Comparison of ENCODE assay signal across 12 cellular contexts in the genomic region with DNA sequence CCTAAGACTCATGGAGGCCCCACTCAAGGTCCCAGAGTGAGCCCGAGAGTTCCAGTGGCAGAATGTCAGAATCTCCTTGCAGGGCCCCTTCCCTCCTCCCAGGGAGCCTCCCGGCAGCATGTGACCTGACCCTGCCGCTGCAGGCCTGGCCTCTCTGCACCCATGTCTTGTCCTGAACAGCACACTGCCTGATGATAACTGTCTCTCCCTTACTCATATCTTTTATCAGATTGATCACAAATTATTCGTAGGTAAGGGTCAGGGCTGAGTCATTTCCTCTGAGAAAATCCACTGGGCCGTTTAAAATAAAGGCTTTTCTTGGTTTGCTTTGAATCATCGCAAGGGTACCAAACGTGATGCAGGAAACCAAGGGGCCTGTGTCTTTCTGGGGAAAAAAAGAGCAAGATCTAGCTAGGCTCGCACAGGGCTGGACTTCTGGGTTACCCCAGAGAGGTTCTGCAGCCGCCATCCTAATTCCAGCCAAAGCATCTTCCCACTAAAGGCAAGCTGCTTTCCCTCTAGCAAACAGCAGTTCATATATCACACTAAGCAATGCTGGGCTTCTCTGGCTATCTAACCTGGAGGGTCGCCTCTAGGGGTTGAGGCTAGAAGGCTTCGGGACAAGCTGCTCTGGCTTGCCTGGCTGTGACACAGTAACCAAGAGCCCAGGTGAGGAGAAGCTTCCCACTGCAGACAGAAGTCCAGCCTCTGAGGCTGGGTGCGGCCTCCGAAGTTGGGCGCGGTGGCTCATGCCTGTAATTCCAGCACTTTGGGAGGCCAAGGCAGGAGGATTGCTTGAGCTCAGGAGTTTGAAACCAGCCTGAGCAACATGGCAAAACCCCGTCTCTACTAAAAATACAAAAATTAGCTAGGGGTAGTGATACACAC.
A peak's percentile ranks its signal among the peaks of the same experiment; 100 is the strongest.
DNase-seq lines count a peak whose midpoint lies in the region; ATAC-seq and TF ChIP-seq lines count a peak whose summit lies in the region.
"Had no signal": no experiment of that assay in that cellular context is flagged by ENCODE, and none has a peak within 500 bp of the region (broad histone marks: within the 10 kb centered on the region; RNA-seq: fewer than 3 reads in every experiment).

No MANE protein-coding gene starts in this region.

- H3K27ac Mint-ChIP-seq in CD4-positive, CD25-positive, alpha-beta regulatory T cell, result peak overlapping the region in 2 of 3 donors; percentile 73 to 85
- no peak overlapping the region for H3K27ac Mint-ChIP-seq in glutamatergic neuron (ENCODE audit: unreplicated experiment)
- H3K27ac Mint-ChIP-seq: dendritic cell treated with granulocyte-macrophage colony-stimulating factor and Interleukin-4, amounts not matched to agents 40 ng/mL and 50 ng/mL, for 4 days had no signal

- H3K4me1 ChIP-seq in CD4-positive, CD25-positive, alpha-beta regulatory T cell (ENCODE audit: control insufficient read depth, insufficient read depth, low read length, poor library complexity, severe bottlenecking), result peaks cover 9% of the 10 kb centered on the region

- TF ChIP-seq CTCF in fibroblast of villous mesenchyme (IDR thresholded peaks at IDR 0.05; ENCODE audit: insufficient read depth, low read depth, low read length) (no peak), glutamatergic neuron (IDR thresholded peaks at IDR 0.05; ENCODE audit: partially characterized antibody, unreplicated experiment) (no peak)

- ATAC-seq in CD4-positive, CD25-positive, alpha-beta regulatory T cell (ENCODE audit: low read depth in 2 of 2), result peak; percentile 40 to 41
- peak; percentile 54 for ATAC-seq in GM18909 (IDR thresholded peaks at IDR 0.05; ENCODE audit: poor library complexity, unreplicated experiment)
- ATAC-seq in HG03457 (IDR thresholded peaks at IDR 0.05; ENCODE audit: unreplicated experiment), result no peak
- ATAC-seq in HG03469 (IDR thresholded peaks at IDR 0.05; ENCODE audit: unreplicated experiment), result no peak

- DNase-seq in CD4-positive, CD25-positive, alpha-beta regulatory T cell, result peak in 1 of 3 donors; percentile 65
- DNase-seq in RPMI7951 (ENCODE audit: low read depth) (peak; percentile 75), fibroblast of villous mesenchyme (ENCODE audit: low read depth) (peak; percentile 46), amniotic stem cell (lab: John Stamatoyannopoulos, UW) (no peak), glutamatergic neuron (no peak)
- DNase-seq: DMS153, NCI-H774, posterior cingulate gyrus had no signal

- peaks cover 0 to 2% (median 0%) of the 10 kb centered on the region in 7 donors for H3K9me3 Mint-ChIP-seq in CD4-positive, CD25-positive, alpha-beta regulatory T cell
- peaks cover 7% of the 10 kb centered on the region for H3K9me3 Mint-ChIP-seq in glutamatergic neuron (ENCODE audit: unreplicated experiment)
- H3K9me3 Mint-ChIP-seq: dendritic cell treated with granulocyte-macrophage colony-stimulating factor and Interleukin-4, amounts not matched to agents 40 ng/mL and 50 ng/mL, for 4 days had no signal

- no peaks in the 10 kb centered on the region for H3K9me3 ChIP-seq in CD4-positive, CD25-positive, alpha-beta regulatory T cell (ENCODE audit: control insufficient read depth in 2 of 2, low read length in 2 of 2)

- H3K36me3 ChIP-seq in CD4-positive, CD25-positive, alpha-beta regulatory T cell (ENCODE audit: control insufficient read depth, insufficient read depth, low read length), result no peaks in the 10 kb centered on the region

- no peak overlapping the region for H3K4me3 ChIP-seq in CD4-positive, CD25-positive, alpha-beta regulatory T cell (ENCODE audit: low read depth, low read length)
- no peak overlapping the region for H3K4me3 ChIP-seq in fibroblast of villous mesenchyme (ENCODE audit: low read depth, low read length)

- no peaks in the 10 kb centered on the region for H3K27me3 ChIP-seq in CD4-positive, CD25-positive, alpha-beta regulatory T cell (ENCODE audit: control insufficient read depth, insufficient read depth, low read length)

- H3K36me3 Mint-ChIP-seq in CD4-positive, CD25-positive, alpha-beta regulatory T cell, result no peaks in the 10 kb centered on the region
- H3K36me3 Mint-ChIP-seq in glutamatergic neuron (ENCODE audit: unreplicated experiment), result no peaks in the 10 kb centered on the region

- H3K27ac ChIP-seq in CD4-positive, CD25-positive, alpha-beta regulatory T cell (ENCODE audit: insufficient read depth, low read length, poor library complexity, severe bottlenecking), result peak overlapping the region; percentile 41

- peaks cover 8 to 27% (median 20%) of the 10 kb centered on the region in 4 donors for H3K4me1 Mint-ChIP-seq in CD4-positive, CD25-positive, alpha-beta regulatory T cell
- peaks cover 4% of the 10 kb centered on the region for H3K4me1 Mint-ChIP-seq in glutamatergic neuron (ENCODE audit: low read depth, unreplicated experiment)

- no peaks in the 10 kb centered on the region for H3K27me3 Mint-ChIP-seq in CD4-positive, CD25-positive, alpha-beta regulatory T cell
- H3K27me3 Mint-ChIP-seq in glutamatergic neuron (ENCODE audit: unreplicated experiment), result no peaks in the 10 kb centered on the region
- H3K27me3 Mint-ChIP-seq: dendritic cell treated with granulocyte-macrophage colony-stimulating factor and Interleukin-4, amounts not matched to agents 40 ng/mL and 50 ng/mL, for 4 days had no signal

- peak overlapping the region in 2 of 4 donors; percentile 13 to 35 for H3K4me3 Mint-ChIP-seq in CD4-positive, CD25-positive, alpha-beta regulatory T cell
- H3K4me3 Mint-ChIP-seq in glutamatergic neuron (ENCODE audit: unreplicated experiment), result no peak overlapping the region
- H3K4me3 Mint-ChIP-seq: dendritic cell treated with granulocyte-macrophage colony-stimulating factor and Interleukin-4, amounts not matched to agents 40 ng/mL and 50 ng/mL, for 4 days had no signal

Comparison
In these comparisons a context has a peak if more than half of its experiments do, and no peak if none do; other contexts are left out.
1. ATAC-seq: peak in CD4-positive, CD25-positive, alpha-beta regulatory T cell (2 of 2) and GM18909 (single experiment); none in HG03457 (single experiment) and HG03469 (single experiment).
2. DNase-seq: peak in RPMI7951 (single experiment) and fibroblast of villous mesenchyme (single experiment); none in amniotic stem cell (single experiment) and glutamatergic neuron (single experiment).